ENCODE assay signal across 8 cellular contexts in genomic region chr6:6004147-6004995, GRCh38. TPM values are rescaled to one million over a fixed set of nuclear protein-coding genes. Genes with fewer than 3 reads are reported as not detected.
DNase-seq lines count a peak whose midpoint lies in the region; ATAC-seq, FAIRE-seq and TF ChIP-seq lines count a peak whose summit lies in the region.

No MANE protein-coding gene starts in this region.

- peaks cover 91% of the 10 kb centered on the region for H3K27me3 ChIP-seq in astrocyte (ENCODE audit: insufficient read depth, low read length)
- H3K27me3 ChIP-seq in mononuclear cell (ENCODE audit: insufficient read depth, low read length) = peaks cover 97% of the 10 kb centered on the region

- H3K9me3 Mint-ChIP-seq in astrocyte (ENCODE audit: unreplicated experiment) = peaks cover 14% of the 10 kb centered on the region
- H3K9me3 Mint-ChIP-seq in HFFc6 = peaks cover 18% of the 10 kb centered on the region

- peaks cover 20% of the 10 kb centered on the region for H3K4me1 ChIP-seq in astrocyte (ENCODE audit: insufficient read depth, low read length)
- peaks cover 75% of the 10 kb centered on the region for H3K4me1 ChIP-seq in mononuclear cell (ENCODE audit: insufficient read depth, low read length)

- no peak overlapping the region for H3K9ac ChIP-seq in astrocyte (ENCODE audit: low read length)

- ATAC-seq in GM21529 (IDR thresholded peaks at IDR 0.05; ENCODE audit: unreplicated experiment) = no peak

- H3K36me3 Mint-ChIP-seq in astrocyte (ENCODE audit: low read depth, unreplicated experiment) (peaks cover 7% of the 10 kb centered on the region), HFFc6 (ENCODE audit: low read depth) (peaks cover 13% of the 10 kb centered on the region)

- H3K36me3 ChIP-seq in astrocyte (ENCODE audit: insufficient read depth, low read length) = no peaks in the 10 kb centered on the region

- DNase-seq in AG09309 (ENCODE audit: low read depth) (no peak), GM13976 (ENCODE audit: low spot score) (peak; percentile 25), astrocyte (ENCODE audit: low read depth) (no peak), NCI-H1436 treated with DMSO at 0.1 percent for 48 hours (lab: John Stamatoyannopoulos, UW) (no peak), GM19240 (ENCODE audit: insufficient read length, low spot score) (no peak), HFFc6 (no peak)

- peaks cover 10% of the 10 kb centered on the region for H3K9me3 ChIP-seq in astrocyte (ENCODE audit: insufficient read depth, low read depth, low read length)
- H3K9me3 ChIP-seq in mononuclear cell (ENCODE audit: low read depth, low read length) = no peaks in the 10 kb centered on the region

- H3K27me3 Mint-ChIP-seq in astrocyte (ENCODE audit: low read depth, unreplicated experiment) (peaks cover 66% of the 10 kb centered on the region), HFFc6 (ENCODE audit: insufficient read depth) (peaks cover 44% of the 10 kb centered on the region)

- H3K4me1 Mint-ChIP-seq in astrocyte (ENCODE audit: low read depth, unreplicated experiment) = peaks cover 3% of the 10 kb centered on the region
- peaks cover 9% of the 10 kb centered on the region for H3K4me1 Mint-ChIP-seq in HFFc6 (ENCODE audit: low read depth)

- no peak overlapping the region for H3K27ac ChIP-seq in astrocyte (ENCODE audit: low read depth, low read length)

- FAIRE-seq in astrocyte (lab: Jason Lieb, UNC) = no peak

- H3K27ac Mint-ChIP-seq in astrocyte (ENCODE audit: unreplicated experiment) = peak overlapping the region; percentile 86
- no peak overlapping the region for H3K27ac Mint-ChIP-seq in HFFc6

- peak overlapping the region; percentile 3 for H2AFZ ChIP-seq in astrocyte (ENCODE audit: low read depth, low read length)

- peak overlapping the region; percentile 41 for H3K4me3 ChIP-seq in AG09309 (ENCODE audit: control insufficient read depth, low read depth, low read length)
- no peak overlapping the region for H3K4me3 ChIP-seq in astrocyte (ENCODE audit: insufficient read depth, low read depth, low read length)
- H3K4me3 ChIP-seq in mononuclear cell (ENCODE audit: low read length) = peak overlapping the region; percentile 33

- H4K20me1 ChIP-seq in astrocyte (ENCODE audit: insufficient read depth, low read length) = peaks cover 20% of the 10 kb centered on the region

- no peaks in the 10 kb centered on the region for H3K79me2 ChIP-seq in astrocyte (ENCODE audit: insufficient read depth, low read length)

- TF ChIP-seq CTCF in AG09309 (IDR thresholded peaks at IDR 0.05; ENCODE audit: control insufficient read depth, insufficient read depth, low read depth, low read length, missing control alignments) (no peak), GM13976 (IDR thresholded peaks at IDR 0.05; ENCODE audit: borderline replicate concordance, control extremely low read depth, extremely low read depth, insufficient read depth, missing control alignments) (no peak), astrocyte (IDR thresholded peaks at IDR 0.05; ENCODE audit: insufficient read depth, low read depth, low read length) (no peak), HFFc6 (IDR thresholded peaks at IDR 0.05) (no peak)

- in situ Hi-C loops in GM13976 (cut with MboI; ENCODE audit: low sequenced_read_pairs, unreplicated experiment) = no loop called here

- H3K4me3 Mint-ChIP-seq in astrocyte (ENCODE audit: unreplicated experiment) (peak overlapping the region; percentile 80), HFFc6 (no peak overlapping the region)

- peak overlapping the region; percentile 41 for H3K4me2 ChIP-seq in astrocyte (ENCODE audit: low read length)

RNA-seq across cellular contexts. Expression of gene NRN1, which starts 2.4 kb away (rescaled TPM):
- total RNA-seq in astrocyte = 0.82 and 1.0 TPM in 2 replicates
- total RNA-seq in mononuclear cell = 0.31 TPM
- total RNA-seq in HFFc6 (2021; fragmentation: NEBNext Ultra II Directional; extraction: Animal tissue kit (Norgen Biotek cat#: 25700)) = not detected
